In the genomic region with DNA sequence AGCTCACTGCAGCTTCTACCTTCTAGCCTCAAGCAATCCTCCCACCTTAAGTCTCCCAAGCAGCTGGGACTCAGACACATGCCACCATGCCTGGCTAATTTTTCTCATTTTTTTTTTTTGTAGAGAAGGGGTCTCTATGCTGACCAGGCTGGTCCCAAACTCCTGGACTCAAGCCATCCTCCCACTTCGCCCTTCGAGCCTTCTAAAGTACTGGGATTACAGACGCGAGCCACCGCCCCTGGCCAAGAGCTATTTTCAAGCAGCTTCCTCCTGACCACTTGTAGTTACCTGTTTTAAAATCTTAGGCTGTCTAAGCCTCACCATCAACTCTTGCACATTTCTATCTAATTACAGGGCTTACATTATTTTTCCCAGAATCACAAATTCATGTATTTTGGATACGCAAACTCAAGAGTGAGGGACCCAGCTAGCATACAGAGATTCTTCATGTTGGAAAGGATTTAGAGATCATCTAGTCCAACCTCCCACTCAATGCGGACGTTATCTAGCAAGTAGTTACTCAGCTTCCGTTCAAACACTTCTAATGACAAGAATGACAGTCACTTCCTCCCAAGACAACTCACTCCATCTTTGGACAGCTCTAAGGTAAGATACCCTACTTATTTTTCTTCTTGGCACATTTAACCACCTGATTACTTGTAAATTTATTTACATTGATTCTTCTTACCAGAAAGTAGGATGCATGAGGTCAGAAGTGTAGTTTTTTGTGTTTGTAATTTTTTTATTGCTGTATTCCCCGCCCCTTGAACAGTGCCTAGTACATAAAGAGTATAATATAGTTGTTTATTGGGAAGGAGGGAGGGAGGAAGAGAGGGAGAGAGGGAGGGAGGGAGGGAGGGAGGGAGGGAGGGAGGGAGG, we compare ENCODE assay signal across 8 cellular contexts.
DNase-seq lines count a peak whose midpoint lies in the region; ATAC-seq, FAIRE-seq and TF ChIP-seq lines count a peak whose summit lies in the region.

No MANE protein-coding gene starts in this region.

- no peak overlapping the region for H3K4me3 ChIP-seq in psoas muscle

- FAIRE-seq in GM12892 (lab: Jason Lieb, UNC), result peak; percentile 48

- no peak for TF ChIP-seq POLR2A in GM12892 (IDR thresholded peaks at IDR 0.05; ENCODE audit: low read depth, low read length)

- no peaks in the 10 kb centered on the region for H3K27me3 Mint-ChIP-seq in chondrocyte (ENCODE audit: low read depth)

- ATAC-seq in psoas muscle (no peak), HG02623 (IDR thresholded peaks at IDR 0.05; ENCODE audit: unreplicated experiment) (no peak), HG02981 (IDR thresholded peaks at IDR 0.05; ENCODE audit: unreplicated experiment) (no peak), GM21576 (IDR thresholded peaks at IDR 0.05; ENCODE audit: unreplicated experiment) (no peak)

- H3K4me1 Mint-ChIP-seq in chondrocyte (ENCODE audit: low read depth), result peaks cover 51% of the 10 kb centered on the region

- TF ChIP-seq CTCF in chondrocyte (IDR thresholded peaks at IDR 0.05), result no peak
- TF ChIP-seq CTCF in psoas muscle (IDR thresholded peaks at IDR 0.05), result no peak

- H3K27ac ChIP-seq in psoas muscle (peak overlapping the region; percentile 31), caudate nucleus (ENCODE audit: low read depth, low read length) (no peak overlapping the region)

- peaks cover 0 to 19% of the 10 kb centered on the region in 2 donors for H3K36me3 ChIP-seq in psoas muscle (ENCODE audit: insufficient read depth in 1 of 2, low read depth in 1 of 2)

- peak overlapping the region; percentile 76 for H3K27ac Mint-ChIP-seq in chondrocyte (ENCODE audit: unreplicated experiment)

- intact Hi-C loops in psoas muscle (cut with DNase I), result no loop called here

- H3K27me3 ChIP-seq in psoas muscle (ENCODE audit: insufficient read depth in 3 of 3, low read length in 2 of 3), result no peaks in the 10 kb centered on the region

- no peak for DNase-seq in GM12892 (ENCODE audit: insufficient read length)
- DNase-seq in RPMI7951 (ENCODE audit: low read depth), result peak; percentile 69
- no peak for DNase-seq in chondrocyte (ENCODE audit: low spot score)
- DNase-seq in psoas muscle, result no peak
- no peak for DNase-seq in caudate nucleus (lab: John Stamatoyannopoulos, UW)

- H3K4me3 Mint-ChIP-seq in chondrocyte (ENCODE audit: unreplicated experiment), result no peak overlapping the region

- peaks cover 37% of the 10 kb centered on the region for H3K4me1 ChIP-seq in psoas muscle

- WGBS in psoas muscle, 3 donors, result 67 to 75% (median 71%) methylated on average over 10 of the region's 10 CpGs

- H3K9me3 Mint-ChIP-seq in chondrocyte (ENCODE audit: low read depth), result no peaks in the 10 kb centered on the region

- H3K9me3 ChIP-seq in psoas muscle, result no peaks in the 10 kb centered on the region

- peaks cover 15% of the 10 kb centered on the region for H3K36me3 Mint-ChIP-seq in chondrocyte (ENCODE audit: low read depth)
